Comparison of ENCODE assay signal across 18 cellular contexts in genomic region chr1:11124965-11125364, GRCh38. TPM values are rescaled to one million over a fixed set of nuclear protein-coding genes. Genes with fewer than 3 reads are reported as not detected.
A peak's percentile ranks its signal among the peaks of the same experiment; 100 is the strongest.
DNase-seq lines count a peak whose midpoint lies in the region; ATAC-seq lines count a peak whose summit lies in the region.
"Had no signal": no experiment of that assay in that cellular context is flagged by ENCODE, and none has a peak within 500 bp of the region (broad histone marks: within the 10 kb centered on the region; RNA-seq: fewer than 3 reads in every experiment).

No MANE protein-coding gene starts in this region.

- intact Hi-C loops in activated T-helper 1 cell treated with anti-CD3 and anti-CD28 coated beads, Interleukin-12 subunit alpha, Interleukin-12 subunit beta, Interleukin-2, Interleukin-4 antibody, amounts not matched to agents 30 ng/mL and 10 ng/mL and 1 ng/mL, durations not matched to agents 14 hours and 24 hours and 36 hours (cut with micrococcal nuclease) = no loop called here

- no peak for DNase-seq in activated T-cell treated with anti-CD3 and anti-CD28 coated beads, Interleukin-2, amount 50 U/mL, for 72 hours
- DNase-seq in activated T-cell treated with anti-CD3 and anti-CD28 coated beads, Interleukin-2, amount 50 U/mL, for 4 hours = no peak
- no peak for DNase-seq in activated T-helper 1 cell treated with anti-CD3 and anti-CD28 coated beads, Interleukin-12 subunit alpha, Interleukin-12 subunit beta, Interleukin-2, Interleukin-4 antibody, amounts not matched to agents 30 ng/mL and 10 ng/mL and 1 ng/mL, durations not matched to agents 14 hours and 24 hours and 36 hours (ENCODE audit: low spot score)
- DNase-seq in stimulated activated effector memory CD8-positive, alpha-beta T cell treated with anti-CD3 and anti-CD28 coated beads, Interleukin-12 subunit alpha, Interleukin-12 subunit beta, amount 100 ng/mL, for 72 hours (ENCODE audit: low spot score in 2 of 2) = no peak
- no peak for DNase-seq in SIG-M5 (lab: John Stamatoyannopoulos, UW)
- DNase-seq: ACHN; BE2C; C1 segment of cervical spinal cord; CD4-positive, CD25-positive, alpha-beta regulatory T cell; CD8-positive, alpha-beta memory T cell; COR-L47; DMS 273 treated with DMSO at 0.1 percent for 48 hours; DMS53; DND-41; EL; HCEC 1CT had no signal

- H3K36me3 Mint-ChIP-seq in activated T-cell treated with anti-CD3 and anti-CD28 coated beads, Interleukin-2, amount 50 U/mL, for 72 hours (ENCODE audit: insufficient read depth in 2 of 2) = peaks cover 9 to 32% of the 10 kb centered on the region in 2 donors
- H3K36me3 Mint-ChIP-seq in activated T-cell treated with anti-CD3 and anti-CD28 coated beads, Interleukin-2, amount 50 U/mL, for 4 hours (ENCODE audit: insufficient read depth) = peaks cover 46% of the 10 kb centered on the region
- peaks cover 38% of the 10 kb centered on the region for H3K36me3 Mint-ChIP-seq in activated T-helper 1 cell treated with anti-CD3 and anti-CD28 coated beads, Interleukin-12 subunit alpha, Interleukin-12 subunit beta, Interleukin-2, Interleukin-4 antibody, amounts not matched to agents 30 ng/mL and 10 ng/mL and 1 ng/mL, durations not matched to agents 14 hours and 24 hours and 36 hours (ENCODE audit: low read depth)
- peaks cover 90% of the 10 kb centered on the region for H3K36me3 Mint-ChIP-seq in activated T-helper 17 cell treated with anti-CD3 and anti-CD28 coated beads, Interleukin-2, amount 50 U/mL, for 72 hours (ENCODE audit: low read depth)
- H3K36me3 Mint-ChIP-seq in stimulated activated effector memory CD8-positive, alpha-beta T cell treated with anti-CD3 and anti-CD28 coated beads, Interleukin-12 subunit alpha, Interleukin-12 subunit beta, amount 100 ng/mL, for 72 hours = peaks cover 100% of the 10 kb centered on the region

- no peak overlapping the region for H3K4me3 Mint-ChIP-seq in activated T-cell treated with anti-CD3 and anti-CD28 coated beads, Interleukin-2, amount 50 U/mL, for 72 hours
- H3K4me3 Mint-ChIP-seq in activated T-cell treated with anti-CD3 and anti-CD28 coated beads, Interleukin-2, amount 50 U/mL, for 4 hours = no peak overlapping the region
- H3K4me3 Mint-ChIP-seq in activated T-helper 1 cell treated with anti-CD3 and anti-CD28 coated beads, Interleukin-12 subunit alpha, Interleukin-12 subunit beta, Interleukin-2, Interleukin-4 antibody, amounts not matched to agents 30 ng/mL and 10 ng/mL and 1 ng/mL, durations not matched to agents 14 hours and 24 hours and 36 hours = no peak overlapping the region
- H3K4me3 Mint-ChIP-seq in activated T-helper 17 cell treated with anti-CD3 and anti-CD28 coated beads, Interleukin-2, amount 50 U/mL, for 72 hours = no peak overlapping the region
- H3K4me3 Mint-ChIP-seq in stimulated activated effector memory CD8-positive, alpha-beta T cell treated with anti-CD3 and anti-CD28 coated beads, Interleukin-12 subunit alpha, Interleukin-12 subunit beta, amount 100 ng/mL, for 72 hours = no peak overlapping the region
- H3K4me3 Mint-ChIP-seq: CD4-positive, CD25-positive, alpha-beta regulatory T cell; CD8-positive, alpha-beta memory T cell; GM23338 had no signal

- H3K27ac Mint-ChIP-seq in activated T-cell treated with anti-CD3 and anti-CD28 coated beads, Interleukin-2, amount 50 U/mL, for 72 hours = peak overlapping the region; percentile 72
- peak overlapping the region; percentile 40 for H3K27ac Mint-ChIP-seq in activated T-helper 1 cell treated with anti-CD3 and anti-CD28 coated beads, Interleukin-12 subunit alpha, Interleukin-12 subunit beta, Interleukin-2, Interleukin-4 antibody, amounts not matched to agents 30 ng/mL and 10 ng/mL and 1 ng/mL, durations not matched to agents 14 hours and 24 hours and 36 hours
- H3K27ac Mint-ChIP-seq in activated T-helper 17 cell treated with anti-CD3 and anti-CD28 coated beads, Interleukin-2, amount 50 U/mL, for 72 hours = peak overlapping the region; percentile 46
- peak overlapping the region; percentile 58 for H3K27ac Mint-ChIP-seq in stimulated activated effector memory CD8-positive, alpha-beta T cell treated with anti-CD3 and anti-CD28 coated beads, Interleukin-12 subunit alpha, Interleukin-12 subunit beta, amount 100 ng/mL, for 72 hours
- H3K27ac Mint-ChIP-seq: CD4-positive, CD25-positive, alpha-beta regulatory T cell; CD8-positive, alpha-beta memory T cell; GM23338 had no signal

- H3K9me3 Mint-ChIP-seq in activated T-cell treated with anti-CD3 and anti-CD28 coated beads, Interleukin-2, amount 50 U/mL, for 72 hours = no peaks in the 10 kb centered on the region
- H3K9me3 Mint-ChIP-seq in activated T-cell treated with anti-CD3 and anti-CD28 coated beads, Interleukin-2, amount 50 U/mL, for 4 hours = no peaks in the 10 kb centered on the region
- H3K9me3 Mint-ChIP-seq in activated T-helper 1 cell treated with anti-CD3 and anti-CD28 coated beads, Interleukin-12 subunit alpha, Interleukin-12 subunit beta, Interleukin-2, Interleukin-4 antibody, amounts not matched to agents 30 ng/mL and 10 ng/mL and 1 ng/mL, durations not matched to agents 14 hours and 24 hours and 36 hours = no peaks in the 10 kb centered on the region
- H3K9me3 Mint-ChIP-seq in activated T-helper 17 cell treated with anti-CD3 and anti-CD28 coated beads, Interleukin-2, amount 50 U/mL, for 72 hours = no peaks in the 10 kb centered on the region
- no peaks in the 10 kb centered on the region for H3K9me3 Mint-ChIP-seq in stimulated activated effector memory CD8-positive, alpha-beta T cell treated with anti-CD3 and anti-CD28 coated beads, Interleukin-12 subunit alpha, Interleukin-12 subunit beta, amount 100 ng/mL, for 72 hours
- H3K9me3 Mint-ChIP-seq: CD4-positive, CD25-positive, alpha-beta regulatory T cell; CD8-positive, alpha-beta memory T cell; GM23338 had no signal

- ATAC-seq in activated T-cell treated with anti-CD3 and anti-CD28 coated beads, Interleukin-2, amount 50 U/mL, for 72 hours (replicated peaks in 1 of 2) = no peak
- ATAC-seq in activated T-cell treated with anti-CD3 and anti-CD28 coated beads, Interleukin-2, amount 50 U/mL, for 4 hours = no peak
- ATAC-seq in activated T-helper 17 cell treated with anti-CD3 and anti-CD28 coated beads, Interleukin-2, amount 50 U/mL, for 72 hours (replicated peaks) = peak; percentile 34
- peak; percentile 57 for ATAC-seq in stimulated activated effector memory CD8-positive, alpha-beta T cell treated with anti-CD3 and anti-CD28 coated beads, Interleukin-12 subunit alpha, Interleukin-12 subunit beta, amount 100 ng/mL, for 72 hours
- ATAC-seq: GM23338 had no signal

- no peaks in the 10 kb centered on the region for H3K27me3 Mint-ChIP-seq in activated T-cell treated with anti-CD3 and anti-CD28 coated beads, Interleukin-2, amount 50 U/mL, for 72 hours (ENCODE audit: low read depth)
- H3K27me3 Mint-ChIP-seq in activated T-cell treated with anti-CD3 and anti-CD28 coated beads, Interleukin-2, amount 50 U/mL, for 4 hours (ENCODE audit: low read depth) = no peaks in the 10 kb centered on the region
- H3K27me3 Mint-ChIP-seq in activated T-helper 1 cell treated with anti-CD3 and anti-CD28 coated beads, Interleukin-12 subunit alpha, Interleukin-12 subunit beta, Interleukin-2, Interleukin-4 antibody, amounts not matched to agents 30 ng/mL and 10 ng/mL and 1 ng/mL, durations not matched to agents 14 hours and 24 hours and 36 hours (ENCODE audit: insufficient read depth) = no peaks in the 10 kb centered on the region
- no peaks in the 10 kb centered on the region for H3K27me3 Mint-ChIP-seq in activated T-helper 17 cell treated with anti-CD3 and anti-CD28 coated beads, Interleukin-2, amount 50 U/mL, for 72 hours
- H3K27me3 Mint-ChIP-seq: CD4-positive, CD25-positive, alpha-beta regulatory T cell; CD8-positive, alpha-beta memory T cell had no signal

- peaks cover 6% of the 10 kb centered on the region for H3K4me1 Mint-ChIP-seq in activated T-cell treated with anti-CD3 and anti-CD28 coated beads, Interleukin-2, amount 50 U/mL, for 72 hours (ENCODE audit: low read depth)
- no peaks in the 10 kb centered on the region for H3K4me1 Mint-ChIP-seq in activated T-cell treated with anti-CD3 and anti-CD28 coated beads, Interleukin-2, amount 50 U/mL, for 4 hours (ENCODE audit: low read depth)
- no peaks in the 10 kb centered on the region for H3K4me1 Mint-ChIP-seq in activated T-helper 1 cell treated with anti-CD3 and anti-CD28 coated beads, Interleukin-12 subunit alpha, Interleukin-12 subunit beta, Interleukin-2, Interleukin-4 antibody, amounts not matched to agents 30 ng/mL and 10 ng/mL and 1 ng/mL, durations not matched to agents 14 hours and 24 hours and 36 hours (ENCODE audit: low read depth)
- no peaks in the 10 kb centered on the region for H3K4me1 Mint-ChIP-seq in activated T-helper 17 cell treated with anti-CD3 and anti-CD28 coated beads, Interleukin-2, amount 50 U/mL, for 72 hours
- H3K4me1 Mint-ChIP-seq in stimulated activated effector memory CD8-positive, alpha-beta T cell treated with anti-CD3 and anti-CD28 coated beads, Interleukin-12 subunit alpha, Interleukin-12 subunit beta, amount 100 ng/mL, for 72 hours = peaks cover 12% of the 10 kb centered on the region
- H3K4me1 Mint-ChIP-seq: CD4-positive, CD25-positive, alpha-beta regulatory T cell; CD8-positive, alpha-beta memory T cell; GM23338 had no signal

RNA-seq across cellular contexts. Expression of gene EXOSC10, which starts 25.3 kb away (rescaled TPM):
- total RNA-seq in activated T-cell treated with anti-CD3 and anti-CD28 coated beads, Interleukin-2, amount 50 U/mL, for 72 hours = 10 to 100 TPM; 70.2 to 84.6 TPM
- 10 to 100 TPM; 82.8 to 86.6 (median 85.1) TPM for total RNA-seq in activated T-cell treated with anti-CD3 and anti-CD28 coated beads, Interleukin-2, amount 50 U/mL, for 4 hours
- 93.5 and 103 TPM in 2 replicates for total RNA-seq in activated T-helper 1 cell treated with anti-CD3 and anti-CD28 coated beads, Interleukin-12 subunit alpha, Interleukin-12 subunit beta, Interleukin-2, Interleukin-4 antibody, amounts not matched to agents 30 ng/mL and 10 ng/mL and 1 ng/mL, durations not matched to agents 14 hours and 24 hours and 36 hours
- total RNA-seq in activated T-helper 17 cell treated with anti-CD3 and anti-CD28 coated beads, Interleukin-2, amount 50 U/mL, for 72 hours = 100 to 1,000 TPM in 1 of 2 donors, 10 to 100 TPM in 1; 69.0 to 102 TPM

Comparison
In these comparisons a context has a peak if more than half of its experiments do, and no peak if none do; other contexts are left out.
1. ATAC-seq: peak in activated T-helper 17 cell treated with anti-CD3 and anti-CD28 coated beads, Interleukin-2, amount 50 U/mL, for 72 hours (single experiment) and stimulated activated effector memory CD8-positive, alpha-beta T cell treated with anti-CD3 and anti-CD28 coated beads, Interleukin-12 subunit alpha, Interleukin-12 subunit beta, amount 100 ng/mL, for 72 hours (single experiment); none in activated T-cell treated with anti-CD3 and anti-CD28 coated beads, Interleukin-2, amount 50 U/mL, for 72 hours (0 of 2) and activated T-cell treated with anti-CD3 and anti-CD28 coated beads, Interleukin-2, amount 50 U/mL, for 4 hours (0 of 2).
2. Peak in every context shown above with its lines, with median percentiles within 50 percentile points of each other: H3K27ac Mint-ChIP-seq.